In the genomic region with DNA sequence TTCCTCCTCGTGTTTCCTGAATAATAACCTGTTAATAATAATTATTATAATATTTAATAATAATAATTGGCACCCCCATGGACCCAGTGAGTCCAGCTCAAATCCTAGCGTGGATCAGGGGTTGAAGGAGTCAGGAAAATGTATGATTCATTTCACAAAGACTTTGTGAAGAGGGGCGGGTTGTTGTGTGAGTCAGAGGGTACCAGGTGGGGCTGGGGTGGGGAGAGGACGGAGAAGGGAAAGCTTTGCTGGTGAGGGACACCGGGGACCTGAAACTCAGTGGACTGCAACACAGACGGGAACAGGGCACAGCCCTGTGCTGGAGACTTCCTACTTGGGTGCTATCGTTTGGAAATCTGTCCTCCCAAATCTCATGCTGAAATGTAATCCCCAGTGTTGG, we compare ENCODE assay signal across 25 cellular contexts.
A peak's percentile ranks its signal among the peaks of the same experiment; 100 is the strongest.
DNase-seq lines count a peak whose midpoint lies in the region; ATAC-seq and TF ChIP-seq lines count a peak whose summit lies in the region.
"Had no signal": no experiment of that assay in that cellular context is flagged by ENCODE, and none has a peak within 500 bp of the region (broad histone marks: within the 10 kb centered on the region; RNA-seq: fewer than 3 reads in every experiment).

No MANE protein-coding gene starts in this region.

- DNase-seq in ELR (ENCODE audit: low read depth) (peak; percentile 79), LoVo (ENCODE audit: low spot score) (peak; percentile 42), brain microvascular endothelial cell (no peak), kidney tubule cell (ENCODE audit: low spot score) (peak; percentile 40), NCI-H2196 treated with DMSO at 0.1 percent for 48 hours (lab: John Stamatoyannopoulos, UW; ENCODE audit: unreplicated experiment) (no peak)
- DNase-seq: activated CD4-positive, alpha-beta memory T cell treated with anti-CD3 and anti-CD28 coated beads, Interleukin-2, amount 10 ng/mL, durations not matched to agents 7 days and 5 days; activated naive CD4-positive, alpha-beta T cell treated with Interleukin-2 at 50 U/mL for 16 hours; activated T-cell treated with anti-CD3 and anti-CD28 coated beads, Interleukin-2, amount 50 U/mL, for 24 hours; amniotic stem cell; caudate nucleus; CD8-positive, alpha-beta T cell; erythroblast; hypothalamus; NCI-H1694; NCI-H2171; NCI-H69; stimulated activated CD4-positive, alpha-beta T cell treated with anti-CD3 and anti-CD28 coated beads, Interleukin-4, amount 100 ng/mL, for 1 hour had no signal

- H3K36me3 ChIP-seq in brain microvascular endothelial cell (replicated peaks) = no peaks in the 10 kb centered on the region
- H3K36me3 ChIP-seq: tibial nerve had no signal

- no peak for TF ChIP-seq CTCF in brain microvascular endothelial cell (IDR thresholded peaks at IDR 0.05; ENCODE audit: low read depth, low read length, missing control alignments)

- ATAC-seq in HG03565 (IDR thresholded peaks at IDR 0.05; ENCODE audit: unreplicated experiment) = no peak
- no peak for ATAC-seq in GM19351 (IDR thresholded peaks at IDR 0.05; ENCODE audit: unreplicated experiment)
- ATAC-seq in GM18511 (IDR thresholded peaks at IDR 0.05; ENCODE audit: unreplicated experiment) = no peak
- ATAC-seq: activated CD4-positive, CD25-positive, alpha-beta regulatory T cell treated with anti-CD3 and anti-CD28 coated beads, Interleukin-2, amount 50 U/mL, for 24 hours; CD8-positive, alpha-beta T cell; GM12878 had no signal

- H3K27me3 ChIP-seq in brain microvascular endothelial cell (replicated peaks) = no peaks in the 10 kb centered on the region

- H3K4me3 ChIP-seq in brain microvascular endothelial cell (ENCODE audit: low read depth, low read length) = no peak overlapping the region
- H3K4me3 ChIP-seq: GM12878, GM23248, lung, tibial nerve had no signal

- in situ Hi-C loops in brain microvascular endothelial cell (cut with HindIII; ENCODE audit: low pct_ligation_motif_present, low sequenced_read_pairs) = no loop called here

- H3K27ac ChIP-seq in brain microvascular endothelial cell = peak overlapping the region; percentile 39
- H3K27ac ChIP-seq: GM23248, tibial nerve had no signal

Comparison
In these comparisons a context has a peak if more than half of its experiments do, and no peak if none do; other contexts are left out.
1. DNase-seq: peak in ELR (single experiment), LoVo (single experiment) and kidney tubule cell (single experiment); none in brain microvascular endothelial cell (single experiment) and NCI-H2196 treated with DMSO at 0.1 percent for 48 hours (single experiment).